8 cellular contexts compared by ENCODE assay signal in the genomic region with DNA sequence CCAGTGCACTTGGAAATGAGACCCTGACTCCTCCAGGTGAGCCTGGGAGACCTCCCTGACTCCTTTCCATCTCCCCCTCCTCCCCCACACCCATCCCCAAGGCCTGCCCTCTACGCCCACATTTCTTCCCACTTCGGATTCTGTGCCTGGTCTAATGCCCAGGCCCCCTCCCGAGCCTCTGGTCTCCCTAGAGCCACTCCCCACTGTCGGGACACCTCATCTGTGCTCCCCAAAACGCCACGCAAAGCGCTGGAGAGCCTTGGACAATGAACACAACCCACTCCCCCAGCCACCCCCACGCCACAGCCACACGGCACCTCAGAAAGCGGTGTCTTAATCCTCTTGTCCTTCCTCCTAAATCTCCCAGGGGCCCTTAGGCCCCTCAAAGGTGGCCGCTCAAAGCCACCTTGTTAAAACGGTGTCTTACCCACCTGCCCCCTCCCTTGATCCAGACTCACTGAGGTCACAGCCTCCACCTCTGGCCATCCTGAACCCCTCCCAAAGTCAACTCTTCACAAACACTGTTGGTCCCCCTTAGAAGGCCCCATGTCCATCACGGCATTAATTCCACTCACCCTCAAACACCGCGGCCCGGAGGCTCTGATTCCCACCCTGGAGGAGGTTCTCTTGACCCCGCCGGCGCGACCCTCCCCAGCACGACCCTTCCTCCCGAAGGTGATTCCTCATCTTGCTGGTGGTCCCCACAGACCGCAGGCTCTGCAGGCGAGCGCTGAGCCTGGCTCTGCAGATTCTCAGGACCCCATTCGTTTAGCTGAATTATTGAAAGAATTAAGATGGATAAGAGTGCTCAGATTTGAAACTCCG. TPM values are rescaled to one million over a fixed set of nuclear protein-coding genes. Genes with fewer than 3 reads are reported as not detected.
DNase-seq lines count a peak whose midpoint lies in the region; ATAC-seq, FAIRE-seq and TF ChIP-seq lines count a peak whose summit lies in the region.
"Not testable (repeated sequence)": the region's sequence is repeated elsewhere in the genome, so short reads cannot be mapped to it uniquely, and the experiment has no call there.

No MANE protein-coding gene starts in this region.

- H3F3A ChIP-seq in neural cell (ENCODE audit: insufficient read depth, low read length, poor library complexity, severe bottlenecking), result not testable (repeated sequence)

- not testable (repeated sequence) for H3K9me3 ChIP-seq in AG04450 (ENCODE audit: control insufficient read depth, insufficient read depth, low read length); HCT116 (ENCODE audit: control insufficient read depth in 1 of 2, insufficient read depth in 1 of 2, low read depth in 1 of 2, low read length in 2 of 2); astrocyte (ENCODE audit: insufficient read depth, low read depth, low read length); neural cell (ENCODE audit: low read length)

- H3K27me3 ChIP-seq in AG04450 (ENCODE audit: control insufficient read depth, insufficient read depth, low read length); HCT116 (ENCODE audit: insufficient read depth, low read length); astrocyte (ENCODE audit: insufficient read depth, low read length): not testable (repeated sequence)
- peaks cover 19% of the 10 kb centered on the region for H3K27me3 ChIP-seq in neural cell (ENCODE audit: insufficient read depth, low read depth, low read length)

- not testable (repeated sequence) for FAIRE-seq in astrocyte (lab: Jason Lieb, UNC)

- DNase-seq in AG04450 (ENCODE audit: low read depth, low spot score); HCT116 (ENCODE audit: low read depth, low spot score); astrocyte (ENCODE audit: low read depth); epithelial cell of esophagus (ENCODE audit: low read depth): not testable (repeated sequence)
- peak; percentile 61 for DNase-seq in activated CD4-positive, alpha-beta T cell treated with anti-CD3 and anti-CD28 coated beads, Interleukin-2, amount 10 ng/mL, durations not matched to agents 24 days and 14 days
- DNase-seq in immature natural killer cell, result peak in 2 of 3 donors; percentile 3 to 6
- peak; percentile 29 for DNase-seq in stimulated activated CD8-positive, alpha-beta memory T cell treated with anti-CD3 and anti-CD28 coated beads, Interleukin-4, amount 100 ng/mL, for 48 hours

- TF ChIP-seq CTCF in AG04450 (IDR thresholded peaks at IDR 0.05; ENCODE audit: low read depth, low read length); HCT116 (IDR thresholded peaks at IDR 0.05 in 2 of 3, conservative IDR thresholded peaks at IDR 0.05 in 1 of 3; ENCODE audit: borderline replicate concordance in 1 of 3, insufficient read depth in 1 of 3, low read depth in 2 of 3, low read length in 2 of 3); astrocyte (IDR thresholded peaks at IDR 0.05; ENCODE audit: insufficient read depth, low read depth, low read length); epithelial cell of esophagus (IDR thresholded peaks at IDR 0.05; ENCODE audit: insufficient read depth, low read depth, low read length, missing control alignments); neural cell (IDR thresholded peaks at IDR 0.05; ENCODE audit: poor library complexity, severe bottlenecking): not testable (repeated sequence)

- not testable (repeated sequence) for TF ChIP-seq RAD21 in HCT116 (IDR thresholded peaks at IDR 0.05; ENCODE audit: low read depth); neural cell (conservative IDR thresholded peaks at IDR 0.05)

- peaks cover 4 to 17% of the 10 kb centered on the region in 2 experiments; a peak in 3 of 4 replicates for H3K4me1 ChIP-seq in HCT116 (ENCODE audit: control insufficient read depth in 1 of 2, insufficient read depth in 2 of 2, low read length in 2 of 2)
- H3K4me1 ChIP-seq in astrocyte (ENCODE audit: insufficient read depth, low read length), result not testable (repeated sequence)

- peaks cover 40% of the 10 kb centered on the region for H3K79me2 ChIP-seq in HCT116 (ENCODE audit: insufficient read depth, low read length)
- not testable (repeated sequence) for H3K79me2 ChIP-seq in astrocyte (ENCODE audit: insufficient read depth, low read length); neural cell (replicated peaks; ENCODE audit: insufficient read depth, low read length)

- BruUV-seq in HCT116 (replicated peaks; lab: Mats Ljungman, UMichigan), result not testable (repeated sequence)

- peaks cover 17 to 21% of the 10 kb centered on the region in 2 experiments for H3K36me3 ChIP-seq in HCT116 (ENCODE audit: control insufficient read depth in 1 of 2, insufficient read depth in 2 of 2, low read length in 2 of 2)
- not testable (repeated sequence) for H3K36me3 ChIP-seq in astrocyte (ENCODE audit: insufficient read depth, low read length); neural cell (ENCODE audit: insufficient read depth, low read length)

- H3K27ac ChIP-seq in AG04450 (ENCODE audit: low read depth, low read length); astrocyte (ENCODE audit: low read depth, low read length); neural cell (ENCODE audit: low read length): not testable (repeated sequence)
- peak overlapping the region; percentile 69 for H3K27ac ChIP-seq in HCT116 (ENCODE audit: low read depth, low read length)

- H3K36me3 Mint-ChIP-seq in activated CD4-positive, alpha-beta T cell treated with anti-CD3 and anti-CD28 coated beads, Interleukin-2, amount 10 ng/mL, durations not matched to agents 24 days and 14 days (ENCODE audit: low read depth), result peaks cover 55% of the 10 kb centered on the region
- H3K36me3 Mint-ChIP-seq in astrocyte (ENCODE audit: low read depth, unreplicated experiment), result not testable (repeated sequence)
- peaks cover 23 to 43% (median 25%) of the 10 kb centered on the region in 3 donors for H3K36me3 Mint-ChIP-seq in immature natural killer cell

- not testable (repeated sequence) for ATAC-seq in HCT116

- peak overlapping the region; percentile 90 for H3K27ac Mint-ChIP-seq in activated CD4-positive, alpha-beta T cell treated with anti-CD3 and anti-CD28 coated beads, Interleukin-2, amount 10 ng/mL, durations not matched to agents 24 days and 14 days
- H3K27ac Mint-ChIP-seq in astrocyte (ENCODE audit: unreplicated experiment), result not testable (repeated sequence)
- H3K27ac Mint-ChIP-seq in immature natural killer cell, result peak overlapping the region; percentile 93 to 98 (median 94)

- peaks cover 51% of the 10 kb centered on the region for H3K4me1 Mint-ChIP-seq in activated CD4-positive, alpha-beta T cell treated with anti-CD3 and anti-CD28 coated beads, Interleukin-2, amount 10 ng/mL, durations not matched to agents 24 days and 14 days
- peaks cover 12% of the 10 kb centered on the region for H3K4me1 Mint-ChIP-seq in astrocyte (ENCODE audit: low read depth, unreplicated experiment)
- H3K4me1 Mint-ChIP-seq in immature natural killer cell, result peaks cover 55 to 57% of the 10 kb centered on the region in 2 donors

- not testable (repeated sequence) for TF ChIP-seq EP300 in neural cell (conservative IDR thresholded peaks at IDR 0.05; ENCODE audit: poor library complexity, severe bottlenecking)

- not testable (repeated sequence) for H3K9me2 ChIP-seq in HCT116 (ENCODE audit: insufficient read depth); neural cell (ENCODE audit: insufficient read depth, low read length)

- RAD21 ChIA-PET in HCT116 (lab: Charles Lee; ENCODE audit: low non-redundant PET in 1 of 2, low total read pairs in 2 of 2, uncharacterized antibody in 2 of 2, unreplicated experiment in 2 of 2), result interaction anchor here in 1 of 2 experiments (0.8 kb wide), 1 partner anchor 111 kb away, joined by 3 read pairs; no protein-coding TSS in a partner anchor

- H2AFZ ChIP-seq in HCT116 (ENCODE audit: low read depth, low read length, poor library complexity, severe bottlenecking); astrocyte (ENCODE audit: low read depth, low read length); neural cell (ENCODE audit: low read depth, low read length): not testable (repeated sequence)

- TF ChIP-seq POLR2A in HCT116 (IDR thresholded peaks at IDR 0.05; ENCODE audit: borderline replicate concordance, extremely low read depth, insufficient read depth, insufficient read length), result not testable (repeated sequence)

- not testable (repeated sequence) for H4K20me1 ChIP-seq in HCT116 (ENCODE audit: insufficient read depth); astrocyte (ENCODE audit: insufficient read depth, low read length); neural cell (ENCODE audit: insufficient read depth)

- H3K9ac ChIP-seq in HCT116 (ENCODE audit: low read length) (peak overlapping the region; percentile 76), astrocyte (ENCODE audit: low read length) (peak overlapping the region; percentile 50)
- not testable (repeated sequence) for H3K9ac ChIP-seq in neural cell (ENCODE audit: low read length)

- CTCF ChIA-PET in AG04450 (lab: Charles Lee) (interaction anchor here (1.3 kb wide), 1 partner anchor 10 kb away, joined by 4 read pairs; no protein-coding TSS in a partner anchor), HCT116 (lab: Charles Lee) (interaction anchor here (1.1 kb wide), 1 partner anchor 110 kb away, joined by 5 read pairs; no protein-coding TSS in a partner anchor)

- H3K4me3 ChIP-seq in AG04450 (ENCODE audit: low read depth, low read length) (peak overlapping the region; percentile 70), HCT116 (replicated peaks in 1 of 2; ENCODE audit: low read depth in 1 of 2, low read length in 2 of 2) (peak overlapping the region; percentile 77 to 83), epithelial cell of esophagus (ENCODE audit: low read length) (peak overlapping the region; percentile 42), neural cell (ENCODE audit: low read length) (peak overlapping the region; percentile 63)
- not testable (repeated sequence) for H3K4me3 ChIP-seq in astrocyte (ENCODE audit: insufficient read depth, low read depth, low read length)

- H3K4me3 Mint-ChIP-seq in activated CD4-positive, alpha-beta T cell treated with anti-CD3 and anti-CD28 coated beads, Interleukin-2, amount 10 ng/mL, durations not matched to agents 24 days and 14 days, result peak overlapping the region; percentile 97
- H3K4me3 Mint-ChIP-seq in astrocyte (ENCODE audit: unreplicated experiment), result peak overlapping the region; percentile 84
- peak overlapping the region; percentile 96 to 100 (median 99) for H3K4me3 Mint-ChIP-seq in immature natural killer cell

- POLR2A ChIA-PET in AG04450 (lab: Yijun Ruan, JAX), result interaction anchor here (1.1 kb wide), 1 partner anchor 13 kb away, joined by 5 read pairs; no protein-coding TSS in a partner anchor
- POLR2A ChIA-PET in HCT116 (lab: Charles Lee), result interaction anchor here (1.1 kb wide), 1 partner anchor 14 kb away, joined by 5 read pairs; no protein-coding TSS in a partner anchor

- H3K4me2 ChIP-seq in HCT116 (ENCODE audit: low read length) (peak overlapping the region; percentile 82), astrocyte (ENCODE audit: low read length) (peak overlapping the region; percentile 95)
- H3K4me2 ChIP-seq in neural cell (ENCODE audit: low read length), result not testable (repeated sequence)

- H3K9me3 Mint-ChIP-seq in activated CD4-positive, alpha-beta T cell treated with anti-CD3 and anti-CD28 coated beads, Interleukin-2, amount 10 ng/mL, durations not matched to agents 24 days and 14 days; astrocyte (ENCODE audit: unreplicated experiment); immature natural killer cell: not testable (repeated sequence)

- intact Hi-C loops in HCT116 (cut with micrococcal nuclease), result not testable (repeated sequence)
- intact Hi-C loops in activated CD4-positive, alpha-beta T cell treated with anti-CD3 and anti-CD28 coated beads, Interleukin-2, amount 10 ng/mL, durations not matched to agents 24 days and 14 days (cut with micrococcal nuclease), result loop anchor here (2.0 to 5.0 kb wide), 4 partner anchors 35 to 135 kb away; partner anchors contain the start of gene WRNIP1

- H3K27me3 Mint-ChIP-seq in activated CD4-positive, alpha-beta T cell treated with anti-CD3 and anti-CD28 coated beads, Interleukin-2, amount 10 ng/mL, durations not matched to agents 24 days and 14 days, result not testable (repeated sequence)
- H3K27me3 Mint-ChIP-seq in astrocyte (ENCODE audit: low read depth, unreplicated experiment) (peaks cover 14% of the 10 kb centered on the region), immature natural killer cell (ENCODE audit: low read depth in 3 of 3) (peaks cover 3 to 16% (median 9%) of the 10 kb centered on the region in 3 donors)

RNA-seq across cellular contexts. Expression of gene SERPINB9, which starts 1.3 kb away (rescaled TPM):
- polyA plus RNA-seq in AG04450 (2011; rRNA removed), result 4.3 and 5.0 TPM in 2 replicates
- polyA minus RNA-seq in AG04450 (2011; rRNA and poly(A)+ RNA removed), result 4.4 and 6.6 TPM in 2 replicates
- total RNA-seq in HCT116 (2021; ENCODE audit: unreplicated experiment), result 31.5 TPM
- polyA plus RNA-seq in HCT116 (2012), result 18.2 and 23.9 TPM in 2 replicates
- total RNA-seq in activated CD4-positive, alpha-beta T cell treated with anti-CD3 and anti-CD28 coated beads, Interleukin-2, amount 10 ng/mL, durations not matched to agents 24 days and 14 days, result 81.3 and 83.8 TPM in 2 replicates
- total RNA-seq in astrocyte, result 2.1 and 6.0 TPM in 2 replicates
- 10 to 100 TPM; 20.7 to 50.4 (median 21.7) TPM for polyA plus RNA-seq in immature natural killer cell
- polyA plus RNA-seq in neural cell, result 0.46 and 0.74 TPM in 2 replicates
- 0.73 and 1.5 TPM in 2 replicates for polyA minus RNA-seq in neural cell
